Comparison of ENCODE assay signal across 1 cellular context in the genomic region with DNA sequence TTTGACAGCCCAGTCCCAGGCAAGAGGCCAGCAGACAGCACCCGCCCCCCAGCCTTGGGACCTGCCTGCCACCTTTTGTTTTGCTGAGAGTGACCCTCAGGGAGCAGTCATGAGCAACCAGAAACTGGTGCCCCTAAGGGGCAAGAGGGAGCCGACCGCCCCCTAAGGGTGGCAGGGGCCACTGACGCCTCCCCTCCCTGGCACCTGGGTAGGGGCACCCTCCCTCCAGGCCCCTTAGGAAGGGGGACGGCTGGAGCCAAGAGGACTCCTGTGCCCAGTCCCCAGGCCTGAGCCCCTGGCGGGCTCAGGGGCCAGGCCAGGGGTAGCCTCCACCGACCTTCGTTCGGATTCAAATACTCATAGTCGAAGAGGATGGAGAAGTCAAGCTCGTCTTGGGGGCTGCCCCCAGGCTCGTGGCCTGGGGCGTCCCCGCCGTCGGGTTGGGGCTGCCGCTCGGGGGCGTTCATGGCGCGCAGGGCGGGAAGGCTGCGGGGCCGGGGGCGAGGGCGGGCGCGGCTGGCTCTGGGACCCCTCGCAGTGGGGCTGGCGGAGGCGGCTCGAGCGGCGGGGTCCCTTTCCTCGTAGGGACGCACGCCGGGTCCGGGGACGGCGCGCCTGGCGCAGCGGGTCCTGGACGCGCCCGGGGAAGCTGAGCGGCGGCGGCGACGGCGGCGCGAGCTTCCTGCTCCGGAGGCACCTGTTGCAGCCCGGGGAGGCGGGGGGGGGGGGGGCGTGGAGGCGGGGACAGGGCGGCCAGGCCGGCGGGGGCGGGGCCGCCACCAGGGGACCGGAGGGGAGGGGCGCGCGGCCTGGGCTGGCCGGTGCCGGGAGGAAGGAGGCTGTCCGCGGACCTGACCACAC.
A peak's percentile ranks its signal among the peaks of the same experiment; 100 is the strongest.
TF ChIP-seq lines count a peak whose summit lies in the region.

A gene (minus strand): TSS at position 687 of the 861 bp plus-strand sequence. CDS start 220 bp downstream, at position 467.

TF ChIP-seq in HepG2, 621 proteins besides CTCF, POLR2A, EP300 and RAD21 (continued from another document and continues in another):
- TF ChIP-seq, protein P1, sequence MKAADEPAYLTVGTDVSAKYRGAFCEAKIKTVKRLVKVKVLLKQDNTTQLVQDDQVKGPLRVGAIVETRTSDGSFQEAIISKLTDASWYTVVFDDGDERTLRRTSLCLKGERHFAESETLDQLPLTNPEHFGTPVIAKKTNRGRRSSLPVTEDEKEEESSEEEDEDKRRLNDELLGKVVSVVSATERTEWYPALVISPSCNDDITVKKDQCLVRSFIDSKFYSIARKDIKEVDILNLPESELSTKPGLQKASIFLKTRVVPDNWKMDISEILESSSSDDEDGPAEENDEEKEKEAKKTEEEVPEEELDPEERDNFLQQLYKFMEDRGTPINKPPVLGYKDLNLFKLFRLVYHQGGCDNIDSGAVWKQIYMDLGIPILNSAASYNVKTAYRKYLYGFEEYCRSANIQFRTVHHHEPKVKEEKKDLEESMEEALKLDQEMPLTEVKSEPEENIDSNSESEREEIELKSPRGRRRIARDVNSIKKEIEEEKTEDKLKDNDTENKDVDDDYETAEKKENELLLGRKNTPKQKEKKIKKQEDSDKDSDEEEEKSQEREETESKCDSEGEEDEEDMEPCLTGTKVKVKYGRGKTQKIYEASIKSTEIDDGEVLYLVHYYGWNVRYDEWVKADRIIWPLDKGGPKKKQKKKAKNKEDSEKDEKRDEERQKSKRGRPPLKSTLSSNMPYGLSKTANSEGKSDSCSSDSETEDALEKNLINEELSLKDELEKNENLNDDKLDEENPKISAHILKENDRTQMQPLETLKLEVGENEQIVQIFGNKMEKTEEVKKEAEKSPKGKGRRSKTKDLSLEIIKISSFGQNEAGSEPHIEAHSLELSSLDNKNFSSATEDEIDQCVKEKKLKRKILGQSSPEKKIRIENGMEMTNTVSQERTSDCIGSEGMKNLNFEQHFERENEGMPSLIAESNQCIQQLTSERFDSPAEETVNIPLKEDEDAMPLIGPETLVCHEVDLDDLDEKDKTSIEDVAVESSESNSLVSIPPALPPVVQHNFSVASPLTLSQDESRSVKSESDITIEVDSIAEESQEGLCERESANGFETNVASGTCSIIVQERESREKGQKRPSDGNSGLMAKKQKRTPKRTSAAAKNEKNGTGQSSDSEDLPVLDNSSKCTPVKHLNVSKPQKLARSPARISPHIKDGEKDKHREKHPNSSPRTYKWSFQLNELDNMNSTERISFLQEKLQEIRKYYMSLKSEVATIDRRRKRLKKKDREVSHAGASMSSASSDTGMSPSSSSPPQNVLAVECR (CRISPR knock-in tag; IDR thresholded peaks at IDR 0.05; ENCODE audit: borderline replicate concordance) = 0 out of 2 replicates have a peak, but pooled peaks have one; percentile 43
- TF ChIP-seq SETDB1 (CRISPR knock-in tag; IDR thresholded peaks at IDR 0.05; ENCODE audit: borderline replicate concordance) (no peak), ZMYM2 (CRISPR knock-in tag; IDR thresholded peaks at IDR 0.05) (no peak), XBP1 (CRISPR knock-in tag; IDR thresholded peaks at IDR 0.05) (no peak), SYNCRIP (IDR thresholded peaks at IDR 0.05; ENCODE audit: insufficient read depth, low read depth, low read length) (no peak), CBX5 (CRISPR knock-in tag; IDR thresholded peaks at IDR 0.05; ENCODE audit: borderline replicate concordance) (0 out of 2 replicates have a peak, but pooled peaks have one; percentile 13), ZBTB20 (CRISPR knock-in tag; IDR thresholded peaks at IDR 0.05; ENCODE audit: borderline replicate concordance, low read depth) (no peak; the same call in 1 of the 2 replicates), ZNF235 (CRISPR knock-in tag; IDR thresholded peaks at IDR 0.05; ENCODE audit: borderline replicate concordance) (peak; percentile 82), ZNF709 (CRISPR knock-in tag; IDR thresholded peaks at IDR 0.05) (peak; percentile 18; the same call in 1 of the 2 replicates), ISX (CRISPR knock-in tag; conservative IDR thresholded peaks at IDR 0.05) (no peak), ZNF83 (CRISPR knock-in tag; IDR thresholded peaks at IDR 0.05; ENCODE audit: borderline replicate concordance) (0 out of 2 replicates have a peak, but pooled peaks have one; percentile 61), MAFK (conservative IDR thresholded peaks at IDR 0.05 in 1 of 2, IDR thresholded peaks at IDR 0.05 in 1 of 2; ENCODE audit: low read length in 2 of 2) (no peak), ZNF790 (CRISPR knock-in tag; IDR thresholded peaks at IDR 0.05; ENCODE audit: borderline replicate concordance) (peak; percentile 66; the same call in 1 of the 2 replicates), POLR2G (IDR thresholded peaks at IDR 0.05; ENCODE audit: low read depth, low read length) (peak; percentile 48; the same call in 1 of the 2 replicates)
- TF ChIP-seq, protein P2, sequence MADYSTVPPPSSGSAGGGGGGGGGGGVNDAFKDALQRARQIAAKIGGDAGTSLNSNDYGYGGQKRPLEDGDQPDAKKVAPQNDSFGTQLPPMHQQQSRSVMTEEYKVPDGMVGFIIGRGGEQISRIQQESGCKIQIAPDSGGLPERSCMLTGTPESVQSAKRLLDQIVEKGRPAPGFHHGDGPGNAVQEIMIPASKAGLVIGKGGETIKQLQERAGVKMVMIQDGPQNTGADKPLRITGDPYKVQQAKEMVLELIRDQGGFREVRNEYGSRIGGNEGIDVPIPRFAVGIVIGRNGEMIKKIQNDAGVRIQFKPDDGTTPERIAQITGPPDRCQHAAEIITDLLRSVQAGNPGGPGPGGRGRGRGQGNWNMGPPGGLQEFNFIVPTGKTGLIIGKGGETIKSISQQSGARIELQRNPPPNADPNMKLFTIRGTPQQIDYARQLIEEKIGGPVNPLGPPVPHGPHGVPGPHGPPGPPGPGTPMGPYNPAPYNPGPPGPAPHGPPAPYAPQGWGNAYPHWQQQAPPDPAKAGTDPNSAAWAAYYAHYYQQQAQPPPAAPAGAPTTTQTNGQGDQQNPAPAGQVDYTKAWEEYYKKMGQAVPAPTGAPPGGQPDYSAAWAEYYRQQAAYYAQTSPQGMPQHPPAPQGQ (CRISPR knock-in tag; IDR thresholded peaks at IDR 0.05; ENCODE audit: borderline replicate concordance) = no peak
- TF ChIP-seq, protein P3, sequence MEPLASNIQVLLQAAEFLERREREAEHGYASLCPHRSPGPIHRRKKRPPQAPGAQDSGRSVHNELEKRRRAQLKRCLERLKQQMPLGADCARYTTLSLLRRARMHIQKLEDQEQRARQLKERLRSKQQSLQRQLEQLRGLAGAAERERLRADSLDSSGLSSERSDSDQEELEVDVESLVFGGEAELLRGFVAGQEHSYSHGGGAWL (CRISPR knock-in tag; IDR thresholded peaks at IDR 0.05) = peak; percentile 17; the same call in 1 of the 2 replicates
- TF ChIP-seq, protein P4, sequence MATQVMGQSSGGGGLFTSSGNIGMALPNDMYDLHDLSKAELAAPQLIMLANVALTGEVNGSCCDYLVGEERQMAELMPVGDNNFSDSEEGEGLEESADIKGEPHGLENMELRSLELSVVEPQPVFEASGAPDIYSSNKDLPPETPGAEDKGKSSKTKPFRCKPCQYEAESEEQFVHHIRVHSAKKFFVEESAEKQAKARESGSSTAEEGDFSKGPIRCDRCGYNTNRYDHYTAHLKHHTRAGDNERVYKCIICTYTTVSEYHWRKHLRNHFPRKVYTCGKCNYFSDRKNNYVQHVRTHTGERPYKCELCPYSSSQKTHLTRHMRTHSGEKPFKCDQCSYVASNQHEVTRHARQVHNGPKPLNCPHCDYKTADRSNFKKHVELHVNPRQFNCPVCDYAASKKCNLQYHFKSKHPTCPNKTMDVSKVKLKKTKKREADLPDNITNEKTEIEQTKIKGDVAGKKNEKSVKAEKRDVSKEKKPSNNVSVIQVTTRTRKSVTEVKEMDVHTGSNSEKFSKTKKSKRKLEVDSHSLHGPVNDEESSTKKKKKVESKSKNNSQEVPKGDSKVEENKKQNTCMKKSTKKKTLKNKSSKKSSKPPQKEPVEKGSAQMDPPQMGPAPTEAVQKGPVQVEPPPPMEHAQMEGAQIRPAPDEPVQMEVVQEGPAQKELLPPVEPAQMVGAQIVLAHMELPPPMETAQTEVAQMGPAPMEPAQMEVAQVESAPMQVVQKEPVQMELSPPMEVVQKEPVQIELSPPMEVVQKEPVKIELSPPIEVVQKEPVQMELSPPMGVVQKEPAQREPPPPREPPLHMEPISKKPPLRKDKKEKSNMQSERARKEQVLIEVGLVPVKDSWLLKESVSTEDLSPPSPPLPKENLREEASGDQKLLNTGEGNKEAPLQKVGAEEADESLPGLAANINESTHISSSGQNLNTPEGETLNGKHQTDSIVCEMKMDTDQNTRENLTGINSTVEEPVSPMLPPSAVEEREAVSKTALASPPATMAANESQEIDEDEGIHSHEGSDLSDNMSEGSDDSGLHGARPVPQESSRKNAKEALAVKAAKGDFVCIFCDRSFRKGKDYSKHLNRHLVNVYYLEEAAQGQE (IDR thresholded peaks at IDR 0.05; ENCODE audit: borderline replicate concordance in 1 of 2, low read depth in 1 of 2, low read length in 2 of 2) = no peak
- TF ChIP-seq, protein P5, sequence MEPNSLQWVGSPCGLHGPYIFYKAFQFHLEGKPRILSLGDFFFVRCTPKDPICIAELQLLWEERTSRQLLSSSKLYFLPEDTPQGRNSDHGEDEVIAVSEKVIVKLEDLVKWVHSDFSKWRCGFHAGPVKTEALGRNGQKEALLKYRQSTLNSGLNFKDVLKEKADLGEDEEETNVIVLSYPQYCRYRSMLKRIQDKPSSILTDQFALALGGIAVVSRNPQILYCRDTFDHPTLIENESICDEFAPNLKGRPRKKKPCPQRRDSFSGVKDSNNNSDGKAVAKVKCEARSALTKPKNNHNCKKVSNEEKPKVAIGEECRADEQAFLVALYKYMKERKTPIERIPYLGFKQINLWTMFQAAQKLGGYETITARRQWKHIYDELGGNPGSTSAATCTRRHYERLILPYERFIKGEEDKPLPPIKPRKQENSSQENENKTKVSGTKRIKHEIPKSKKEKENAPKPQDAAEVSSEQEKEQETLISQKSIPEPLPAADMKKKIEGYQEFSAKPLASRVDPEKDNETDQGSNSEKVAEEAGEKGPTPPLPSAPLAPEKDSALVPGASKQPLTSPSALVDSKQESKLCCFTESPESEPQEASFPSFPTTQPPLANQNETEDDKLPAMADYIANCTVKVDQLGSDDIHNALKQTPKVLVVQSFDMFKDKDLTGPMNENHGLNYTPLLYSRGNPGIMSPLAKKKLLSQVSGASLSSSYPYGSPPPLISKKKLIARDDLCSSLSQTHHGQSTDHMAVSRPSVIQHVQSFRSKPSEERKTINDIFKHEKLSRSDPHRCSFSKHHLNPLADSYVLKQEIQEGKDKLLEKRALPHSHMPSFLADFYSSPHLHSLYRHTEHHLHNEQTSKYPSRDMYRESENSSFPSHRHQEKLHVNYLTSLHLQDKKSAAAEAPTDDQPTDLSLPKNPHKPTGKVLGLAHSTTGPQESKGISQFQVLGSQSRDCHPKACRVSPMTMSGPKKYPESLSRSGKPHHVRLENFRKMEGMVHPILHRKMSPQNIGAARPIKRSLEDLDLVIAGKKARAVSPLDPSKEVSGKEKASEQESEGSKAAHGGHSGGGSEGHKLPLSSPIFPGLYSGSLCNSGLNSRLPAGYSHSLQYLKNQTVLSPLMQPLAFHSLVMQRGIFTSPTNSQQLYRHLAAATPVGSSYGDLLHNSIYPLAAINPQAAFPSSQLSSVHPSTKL (CRISPR knock-in tag; IDR thresholded peaks at IDR 0.05) = peak; percentile 48
- TF ChIP-seq, protein P6, sequence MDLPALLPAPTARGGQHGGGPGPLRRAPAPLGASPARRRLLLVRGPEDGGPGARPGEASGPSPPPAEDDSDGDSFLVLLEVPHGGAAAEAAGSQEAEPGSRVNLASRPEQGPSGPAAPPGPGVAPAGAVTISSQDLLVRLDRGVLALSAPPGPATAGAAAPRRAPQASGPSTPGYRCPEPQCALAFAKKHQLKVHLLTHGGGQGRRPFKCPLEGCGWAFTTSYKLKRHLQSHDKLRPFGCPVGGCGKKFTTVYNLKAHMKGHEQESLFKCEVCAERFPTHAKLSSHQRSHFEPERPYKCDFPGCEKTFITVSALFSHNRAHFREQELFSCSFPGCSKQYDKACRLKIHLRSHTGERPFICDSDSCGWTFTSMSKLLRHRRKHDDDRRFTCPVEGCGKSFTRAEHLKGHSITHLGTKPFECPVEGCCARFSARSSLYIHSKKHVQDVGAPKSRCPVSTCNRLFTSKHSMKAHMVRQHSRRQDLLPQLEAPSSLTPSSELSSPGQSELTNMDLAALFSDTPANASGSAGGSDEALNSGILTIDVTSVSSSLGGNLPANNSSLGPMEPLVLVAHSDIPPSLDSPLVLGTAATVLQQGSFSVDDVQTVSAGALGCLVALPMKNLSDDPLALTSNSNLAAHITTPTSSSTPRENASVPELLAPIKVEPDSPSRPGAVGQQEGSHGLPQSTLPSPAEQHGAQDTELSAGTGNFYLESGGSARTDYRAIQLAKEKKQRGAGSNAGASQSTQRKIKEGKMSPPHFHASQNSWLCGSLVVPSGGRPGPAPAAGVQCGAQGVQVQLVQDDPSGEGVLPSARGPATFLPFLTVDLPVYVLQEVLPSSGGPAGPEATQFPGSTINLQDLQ (CRISPR knock-in tag; IDR thresholded peaks at IDR 0.05) = no peak
- TF ChIP-seq, protein P7, sequence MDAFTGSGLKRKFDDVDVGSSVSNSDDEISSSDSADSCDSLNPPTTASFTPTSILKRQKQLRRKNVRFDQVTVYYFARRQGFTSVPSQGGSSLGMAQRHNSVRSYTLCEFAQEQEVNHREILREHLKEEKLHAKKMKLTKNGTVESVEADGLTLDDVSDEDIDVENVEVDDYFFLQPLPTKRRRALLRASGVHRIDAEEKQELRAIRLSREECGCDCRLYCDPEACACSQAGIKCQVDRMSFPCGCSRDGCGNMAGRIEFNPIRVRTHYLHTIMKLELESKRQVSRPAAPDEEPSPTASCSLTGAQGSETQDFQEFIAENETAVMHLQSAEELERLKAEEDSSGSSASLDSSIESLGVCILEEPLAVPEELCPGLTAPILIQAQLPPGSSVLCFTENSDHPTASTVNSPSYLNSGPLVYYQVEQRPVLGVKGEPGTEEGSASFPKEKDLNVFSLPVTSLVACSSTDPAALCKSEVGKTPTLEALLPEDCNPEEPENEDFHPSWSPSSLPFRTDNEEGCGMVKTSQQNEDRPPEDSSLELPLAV (CRISPR knock-in tag; conservative IDR thresholded peaks at IDR 0.05; ENCODE audit: low read depth) = no peak
- TF ChIP-seq, protein P8, sequence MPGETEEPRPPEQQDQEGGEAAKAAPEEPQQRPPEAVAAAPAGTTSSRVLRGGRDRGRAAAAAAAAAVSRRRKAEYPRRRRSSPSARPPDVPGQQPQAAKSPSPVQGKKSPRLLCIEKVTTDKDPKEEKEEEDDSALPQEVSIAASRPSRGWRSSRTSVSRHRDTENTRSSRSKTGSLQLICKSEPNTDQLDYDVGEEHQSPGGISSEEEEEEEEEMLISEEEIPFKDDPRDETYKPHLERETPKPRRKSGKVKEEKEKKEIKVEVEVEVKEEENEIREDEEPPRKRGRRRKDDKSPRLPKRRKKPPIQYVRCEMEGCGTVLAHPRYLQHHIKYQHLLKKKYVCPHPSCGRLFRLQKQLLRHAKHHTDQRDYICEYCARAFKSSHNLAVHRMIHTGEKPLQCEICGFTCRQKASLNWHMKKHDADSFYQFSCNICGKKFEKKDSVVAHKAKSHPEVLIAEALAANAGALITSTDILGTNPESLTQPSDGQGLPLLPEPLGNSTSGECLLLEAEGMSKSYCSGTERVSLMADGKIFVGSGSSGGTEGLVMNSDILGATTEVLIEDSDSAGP (CRISPR knock-in tag; IDR thresholded peaks at IDR 0.05; ENCODE audit: borderline replicate concordance) = peak; percentile 55; the same call in 1 of the 2 replicates
- TF ChIP-seq, protein P9, sequence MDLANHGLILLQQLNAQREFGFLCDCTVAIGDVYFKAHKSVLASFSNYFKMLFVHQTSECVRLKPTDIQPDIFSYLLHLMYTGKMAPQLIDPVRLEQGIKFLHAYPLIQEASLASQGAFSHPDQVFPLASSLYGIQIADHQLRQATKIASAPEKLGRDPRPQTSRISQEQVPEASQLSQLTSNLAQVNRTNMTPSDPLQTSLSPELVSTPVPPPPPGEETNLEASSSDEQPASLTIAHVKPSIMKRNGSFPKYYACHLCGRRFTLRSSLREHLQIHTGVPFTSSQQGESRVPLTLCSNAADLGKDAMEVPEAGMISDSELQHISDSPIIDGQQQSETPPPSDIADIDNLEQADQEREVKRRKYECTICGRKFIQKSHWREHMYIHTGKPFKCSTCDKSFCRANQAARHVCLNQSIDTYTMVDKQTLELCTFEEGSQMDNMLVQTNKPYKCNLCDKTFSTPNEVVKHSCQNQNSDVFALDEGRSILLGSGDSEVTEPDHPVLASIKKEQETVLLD (CRISPR knock-in tag; IDR thresholded peaks at IDR 0.05; ENCODE audit: low read depth) = 0 out of 2 replicates have a peak, but pooled peaks have one; percentile 20
